24 cellular contexts compared by ENCODE assay signal in the genomic region with DNA sequence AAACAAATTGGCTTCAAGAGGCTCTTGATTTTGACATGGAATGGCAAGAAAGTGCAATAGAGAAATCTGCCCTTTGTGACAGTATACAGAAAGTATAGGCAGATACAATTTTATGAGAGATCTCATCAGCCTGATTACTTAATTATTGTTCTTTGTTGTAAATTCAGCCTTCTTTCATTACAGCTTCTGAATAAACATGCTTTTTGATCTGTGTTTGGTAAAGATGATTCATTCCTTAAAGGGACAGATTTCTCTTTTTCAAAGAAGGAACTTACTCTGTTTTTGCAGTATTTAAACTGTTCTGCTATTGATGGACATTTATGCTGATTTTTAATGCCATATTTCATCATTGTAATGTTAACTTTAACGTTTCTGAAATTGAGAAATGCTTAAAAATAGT. TPM values are rescaled to one million over a fixed set of nuclear protein-coding genes. Genes with fewer than 3 reads are reported as not detected.
"Had no signal": no experiment of that assay in that cellular context is flagged by ENCODE, and none has a peak within 500 bp of the region (broad histone marks: within the 10 kb centered on the region; RNA-seq: fewer than 3 reads in every experiment).

No MANE protein-coding gene starts in this region.

- H3K27ac ChIP-seq: gastrocnemius medialis, lower lobe of right lung, right lobe of liver, skin epidermis, tibial artery had no signal

- ATAC-seq: activated CD4-positive, alpha-beta T cell treated with anti-CD3 and anti-CD28 coated beads for 36 hours; esophagus mucosa; gastrocnemius medialis; lower lobe of right lung; mucosa of descending colon; stimulated activated effector memory CD8-positive, alpha-beta T cell treated with anti-CD3 and anti-CD28 coated beads, Interleukin-12 subunit alpha, Interleukin-12 subunit beta, amount 100 ng/mL, for 72 hours; stimulated activated naive CD8-positive, alpha-beta T cell treated with anti-CD3 and anti-CD28 coated beads, Interleukin-15, amount 100 ng/mL, for 72 hours had no signal

- H3K9me3 ChIP-seq: gastrocnemius medialis, lower lobe of right lung, mucosa of descending colon, right lobe of liver, tibial artery had no signal

- H3K27me3 ChIP-seq: gastrocnemius medialis, right lobe of liver, tibial artery had no signal

- DNase-seq: activated B cell treated with CpG ODN at 0.5 μM for 24 hours; activated CD4-positive, alpha-beta T cell treated with anti-CD3 and anti-CD28 coated beads for 36 hours; activated CD4-positive, alpha-beta T cell treated with anti-CD3 and anti-CD28 coated beads, Interleukin-2, amount 50 U/mL, for 4 hours; activated naive CD4-positive, alpha-beta T cell treated with Interleukin-2 at 50 U/mL for 16 hours; activated naive CD8-positive, alpha-beta T cell treated with anti-CD3 and anti-CD28 coated beads for 36 hours; activated T-cell treated with anti-CD3 and anti-CD28 coated beads, Interleukin-2, amount 50 U/mL, for 48 hours; central memory CD4-positive, alpha-beta T cell; dermis blood vessel endothelial cell; effector memory CD4-positive, alpha-beta T cell; gastrocnemius medialis; hypothalamus; lower lobe of right lung; mesendoderm; mucosa of descending colon; nephron progenitor cell; right lobe of liver; stimulated activated CD4-positive, alpha-beta T cell treated with anti-CD3 and anti-CD28 coated beads, Interleukin-2, amount 100 ng/mL, for 24 hours; stimulated activated naive CD8-positive, alpha-beta T cell treated with anti-CD3 and anti-CD28 coated beads, Interleukin-15, amount 100 ng/mL, for 72 hours; T1000; tibial artery had no signal

- H3K4me3 ChIP-seq: gastrocnemius medialis, lower lobe of right lung, mucosa of descending colon, right lobe of liver, skin epidermis, tibial artery had no signal

- FAIRE-seq: astrocyte had no signal

RNA-seq across cellular contexts. Expression of gene ADCY10, which starts 36.6 kb away (rescaled TPM):
- total RNA-seq: activated naive CD8-positive, alpha-beta T cell treated with anti-CD3 and anti-CD28 coated beads for 36 hours; esophagus mucosa had no signal
